In genomic region chr12:106436183-106436582, GRCh38 we compare ENCODE assay signal across 19 cellular contexts.
DNase-seq lines count a peak whose midpoint lies in the region; ATAC-seq, FAIRE-seq and TF ChIP-seq lines count a peak whose summit lies in the region.
"Had no signal": no experiment of that assay in that cellular context is flagged by ENCODE, and none has a peak within 500 bp of the region (broad histone marks: within the 10 kb centered on the region; RNA-seq: fewer than 3 reads in every experiment).

No MANE protein-coding gene starts in this region.

- H4K8ac ChIP-seq in IMR-90 (ENCODE audit: low read depth in 2 of 2, low read length in 2 of 2): no peak overlapping the region

- no peak overlapping the region for H2BK120ac ChIP-seq in IMR-90 (ENCODE audit: low read depth, low read length)

- no peak overlapping the region for H2AK5ac ChIP-seq in IMR-90 (ENCODE audit: low read depth, low read length)

- H3K4me1 Mint-ChIP-seq in astrocyte (ENCODE audit: low read depth, unreplicated experiment): no peaks in the 10 kb centered on the region
- H3K4me1 Mint-ChIP-seq in T-cell: no peaks in the 10 kb centered on the region
- H3K4me1 Mint-ChIP-seq: H9 had no signal

- no peak for TF ChIP-seq RAD21 in IMR-90 (IDR thresholded peaks at IDR 0.05; ENCODE audit: low read length)

- H3K4me2 ChIP-seq in IMR-90 (ENCODE audit: low read depth, low read length) (no peak overlapping the region), astrocyte (ENCODE audit: low read length) (no peak overlapping the region)

- H2AFZ ChIP-seq in IMR-90 (replicated peaks; ENCODE audit: low read length, poor library complexity) (no peak overlapping the region), astrocyte (ENCODE audit: low read depth, low read length) (no peak overlapping the region)

- H3K9me3 ChIP-seq in IMR-90 (ENCODE audit: control insufficient read depth, insufficient read depth, low read length) (no peaks in the 10 kb centered on the region), astrocyte (ENCODE audit: insufficient read depth, low read depth, low read length) (no peaks in the 10 kb centered on the region), upper lobe of right lung (no peaks in the 10 kb centered on the region)

- no peaks in the 10 kb centered on the region for H3K79me2 ChIP-seq in astrocyte (ENCODE audit: insufficient read depth, low read length)

- no peak overlapping the region for H3K27ac Mint-ChIP-seq in astrocyte (ENCODE audit: unreplicated experiment)
- H3K27ac Mint-ChIP-seq in T-cell: no peak overlapping the region
- H3K27ac Mint-ChIP-seq: H9 had no signal

- CTCF ChIA-PET in IMR-90 (lab: Yijun Ruan, JAX) (no interaction called here), T-cell (lab: Charles Lee) (interaction anchor here in 1 of 2 donors (0.6 kb wide), 1 partner anchor 610 kb away, joined by 3 read pairs; no protein-coding TSS in a partner anchor)

- POLR2A ChIA-PET in IMR-90 (lab: Charles Lee; ENCODE audit: unreplicated experiment): no interaction called here
- POLR2A ChIA-PET in T-cell (lab: Charles Lee): interaction anchor here in 1 of 2 donors (0.6 kb wide), 1 partner anchor 408 kb away, joined by 15 read pairs; no protein-coding TSS in a partner anchor

- H3K27me3 ChIP-seq in IMR-90 (ENCODE audit: control insufficient read depth, insufficient read depth, low read length) (no peaks in the 10 kb centered on the region), astrocyte (ENCODE audit: insufficient read depth, low read length) (no peaks in the 10 kb centered on the region), upper lobe of right lung (no peaks in the 10 kb centered on the region)

- no peak overlapping the region for H3K9ac ChIP-seq in IMR-90 (ENCODE audit: low read depth, low read length)
- no peak overlapping the region for H3K9ac ChIP-seq in astrocyte (ENCODE audit: low read length)

- H3K9me1 ChIP-seq in IMR-90 (ENCODE audit: insufficient read depth, low read length): no peaks in the 10 kb centered on the region

- no TSS peak for BruUV-seq in IMR-90 (replicated peaks; lab: Mats Ljungman, UMichigan)

- no peak overlapping the region for H4K91ac ChIP-seq in IMR-90 (ENCODE audit: insufficient read depth, low read depth, low read length)

- H3K36me3 ChIP-seq in IMR-90 (ENCODE audit: control insufficient read depth, insufficient read depth, low read length) (peaks cover 13% of the 10 kb centered on the region), astrocyte (ENCODE audit: insufficient read depth, low read length) (peaks cover 14% of the 10 kb centered on the region), upper lobe of right lung (peaks cover 72% of the 10 kb centered on the region)

- 92% methylated on average over 4 of the region's 7 CpGs; no CpG with 5 or more reads in 1 of the 2 experiments for WGBS in IMR-90 (ENCODE audit: extremely low coverage in 2 of 2, insufficient read length in 1 of 2), 2 experiments

- dilution Hi-C loops in IMR-90 (cut with HindIII; ENCODE audit: low sequenced_read_pairs, unreplicated experiment): no loop called here

- no peak for FAIRE-seq in astrocyte (lab: Jason Lieb, UNC)
- FAIRE-seq: D721Med had no signal

- no peak overlapping the region for H3K27ac ChIP-seq in IMR-90 (ENCODE audit: insufficient read depth, low read length)
- no peak overlapping the region for H3K27ac ChIP-seq in astrocyte (ENCODE audit: low read depth, low read length)
- no peak overlapping the region for H3K27ac ChIP-seq in upper lobe of right lung
- no peak overlapping the region for H3K27ac ChIP-seq in substantia nigra (ENCODE audit: low read depth, low read length, poor library complexity, severe bottlenecking)
- H3K27ac ChIP-seq: C4-2B had no signal

- H2BK5ac ChIP-seq in IMR-90 (ENCODE audit: low read depth, low read length, poor library complexity, severe bottlenecking): no peak overlapping the region

- H4K5ac ChIP-seq in IMR-90 (ENCODE audit: low read depth, low read length): no peak overlapping the region

- no peak overlapping the region for H3K4me3 Mint-ChIP-seq in astrocyte (ENCODE audit: unreplicated experiment)
- no peak overlapping the region for H3K4me3 Mint-ChIP-seq in T-cell
- H3K4me3 Mint-ChIP-seq: H9 had no signal

- no peak overlapping the region for H3K23ac ChIP-seq in IMR-90 (ENCODE audit: low read depth, low read length)

- H3K14ac ChIP-seq in IMR-90 (replicated peaks; ENCODE audit: low read depth, low read length): no peak overlapping the region

- no peak overlapping the region for H2BK20ac ChIP-seq in IMR-90 (ENCODE audit: low read depth, low read length)

- H3K9me3 Mint-ChIP-seq in astrocyte (ENCODE audit: unreplicated experiment): no peaks in the 10 kb centered on the region
- H3K9me3 Mint-ChIP-seq in T-cell: no peaks in the 10 kb centered on the region
- H3K9me3 Mint-ChIP-seq: H9 had no signal

- H3K56ac ChIP-seq in IMR-90 (ENCODE audit: extremely low read depth, insufficient read depth, low read length): no peak overlapping the region

- H4K20me1 ChIP-seq in IMR-90 (ENCODE audit: insufficient read depth, low read length): no peaks in the 10 kb centered on the region
- H4K20me1 ChIP-seq in astrocyte (ENCODE audit: insufficient read depth, low read length): peaks cover 7% of the 10 kb centered on the region

- no peaks in the 10 kb centered on the region; a peak in 1 of 4 replicates for H3K79me1 ChIP-seq in IMR-90 (ENCODE audit: low read depth in 1 of 2, low read length in 2 of 2)

- peak; percentile 3 for DNase-seq in IMR-90
- DNase-seq in astrocyte (ENCODE audit: low read depth): peak; percentile 67
- DNase-seq in fibroblast of pulmonary artery (ENCODE audit: low read depth): peak; percentile 6
- DNase-seq in upper lobe of right lung: no peak
- DNase-seq in NCI-H146 (lab: John Stamatoyannopoulos, UW): no peak
- no peak for DNase-seq in T-cell
- DNase-seq in substantia nigra (lab: John Stamatoyannopoulos, UW): no peak
- DNase-seq: ACHN, H9, MV-4-11, NCI-H1417, NCI-H1930, NCI-H526, PC-3, RPMI8226, SIG-M5 had no signal

- TF ChIP-seq CTCF in IMR-90 (conservative IDR thresholded peaks at IDR 0.05; ENCODE audit: low read depth, low read length) (no peak), astrocyte (IDR thresholded peaks at IDR 0.05; ENCODE audit: insufficient read depth, low read depth, low read length) (no peak), fibroblast of pulmonary artery (IDR thresholded peaks at IDR 0.05; ENCODE audit: low read length, missing control alignments) (no peak), upper lobe of right lung (IDR thresholded peaks at IDR 0.05) (no peak)

- ATAC-seq in IMR-90 (ENCODE audit: low read depth) (no peak), upper lobe of right lung (peak; percentile 14), T-cell (replicated peaks in 1 of 4) (no peak)
- ATAC-seq: PC-3, SK-N-SH treated with all-trans-retinoic acid at 6 μM for 48 hours had no signal

- TF ChIP-seq POLR2A in IMR-90 (IDR thresholded peaks at IDR 0.05; ENCODE audit: low read depth, low read length): no peak

- H3K18ac ChIP-seq in IMR-90 (ENCODE audit: low read depth, low read length): no peak overlapping the region

- no peak overlapping the region for H2AK9ac ChIP-seq in IMR-90 (replicated peaks; ENCODE audit: low read depth, low read length, poor library complexity)

- H3K27me3 Mint-ChIP-seq in astrocyte (ENCODE audit: low read depth, unreplicated experiment) (no peaks in the 10 kb centered on the region), T-cell (no peaks in the 10 kb centered on the region)

- in situ Hi-C loops in IMR-90 (cut with MboI; ENCODE audit: low sequenced_read_pairs): no loop called here

- H3K4ac ChIP-seq in IMR-90 (ENCODE audit: low read depth, low read length): no peak overlapping the region

- H3K4me1 ChIP-seq in IMR-90 (ENCODE audit: control insufficient read depth, insufficient read depth, low read length) (no peaks in the 10 kb centered on the region), astrocyte (ENCODE audit: insufficient read depth, low read length) (no peaks in the 10 kb centered on the region), upper lobe of right lung (no peaks in the 10 kb centered on the region)

- H3K4me3 ChIP-seq in IMR-90 (ENCODE audit: insufficient read depth, low read depth, low read length) (no peak overlapping the region), astrocyte (ENCODE audit: insufficient read depth, low read depth, low read length) (no peak overlapping the region), fibroblast of pulmonary artery (replicated peaks; ENCODE audit: low read depth, low read length) (no peak overlapping the region), upper lobe of right lung (no peak overlapping the region)

- intact Hi-C loops in IMR-90 (cut with micrococcal nuclease): no loop called here
- intact Hi-C loops in upper lobe of right lung (cut with DNase I): no loop called here

- H2BK15ac ChIP-seq in IMR-90 (ENCODE audit: low read depth, low read length): no peak overlapping the region

- H3K36me3 Mint-ChIP-seq in astrocyte (ENCODE audit: low read depth, unreplicated experiment) (peaks cover 10% of the 10 kb centered on the region), T-cell (peaks cover 56% of the 10 kb centered on the region)

TF ChIP-seq in IMR-90, 13 proteins besides CTCF, POLR2A, EP300 and RAD21 (continues in another document):
- TF ChIP-seq ELK1 (IDR thresholded peaks at IDR 0.05; ENCODE audit: borderline replicate concordance, low read depth, low read length): no peak
- no peak for TF ChIP-seq RCOR1 (IDR thresholded peaks at IDR 0.05; ENCODE audit: insufficient replicate concordance, low read length)
- no peak for TF ChIP-seq USF2 (IDR thresholded peaks at IDR 0.05; ENCODE audit: low read depth, low read length)
- TF ChIP-seq FOS (IDR thresholded peaks at IDR 0.05; ENCODE audit: low read depth, low read length): no peak
- TF ChIP-seq MXI1 (IDR thresholded peaks at IDR 0.05; ENCODE audit: borderline replicate concordance, low read depth, low read length): no peak
- TF ChIP-seq MAFK (IDR thresholded peaks at IDR 0.05; ENCODE audit: low read depth, low read length): no peak
- no peak for TF ChIP-seq NFE2L2 (IDR thresholded peaks at IDR 0.05; ENCODE audit: low read depth, low read length)
- no peak for TF ChIP-seq BHLHE40 (IDR thresholded peaks at IDR 0.05; ENCODE audit: low read depth, low read length)

Comparison
In these comparisons a context has a peak if more than half of its experiments do, and no peak if none do; other contexts are left out.
1. DNase-seq: peak in IMR-90 (single experiment), astrocyte (single experiment) and fibroblast of pulmonary artery (single experiment); none in upper lobe of right lung (single experiment), NCI-H146 (single experiment), T-cell (0 of 34) and substantia nigra (0 of 49).